Comparison of ENCODE assay signal across 8 cellular contexts in genomic region chr10:69451209-69451783, GRCh38. TPM values are rescaled to one million over a fixed set of nuclear protein-coding genes. Genes with fewer than 3 reads are reported as not detected.
A peak's percentile ranks its signal among the peaks of the same experiment; 100 is the strongest.
DNase-seq lines count a peak whose midpoint lies in the region; ATAC-seq, FAIRE-seq and TF ChIP-seq lines count a peak whose summit lies in the region.

Gene TSPAN15, plus strand, starts transcription at chr10:69451465. Its CDS starts 130 bp downstream, at chr10:69451595.

- no peak for FAIRE-seq in RCC 7860 (lab: Jason Lieb, UNC)

- H3K27ac ChIP-seq in WERI-Rb-1 (peak within 1 kb of the TSS; percentile 53), iPS-20b (ENCODE audit: low read length) (no peak within 1 kb of the TSS)

- peak within 1 kb of the TSS; percentile 31; the same call in 1 of the 2 replicates for H3K9ac ChIP-seq in iPS-20b (ENCODE audit: low read depth, low read length)
- peak within 1 kb of the TSS; percentile 37 for H3K9ac ChIP-seq in skeletal muscle satellite cell (ENCODE audit: low read depth, low read length)

- no peaks in the 10 kb centered on the region for H3K36me3 ChIP-seq in WERI-Rb-1
- H3K36me3 ChIP-seq in iPS-20b (ENCODE audit: insufficient read depth, low read depth, low read length): no peaks in the 10 kb centered on the region
- no peaks in the 10 kb centered on the region for H3K36me3 ChIP-seq in skeletal muscle satellite cell (ENCODE audit: insufficient read depth, low read length)

- H3K4me1 ChIP-seq in iPS-20b (ENCODE audit: insufficient read depth, low read length) (no peaks in the 10 kb centered on the region), skeletal muscle satellite cell (ENCODE audit: control insufficient read depth, insufficient read depth, low read length) (peaks cover 28% of the 10 kb centered on the region)

- H3K27me3 ChIP-seq in WERI-Rb-1 (ENCODE audit: insufficient read depth, low read depth, severe bottlenecking): no peaks in the 10 kb centered on the region
- H3K27me3 ChIP-seq in iPS-20b (ENCODE audit: insufficient read depth, low read length): peaks cover 53% of the 10 kb centered on the region
- H3K27me3 ChIP-seq in skeletal muscle satellite cell (ENCODE audit: control insufficient read depth, insufficient read depth, low read length): peaks cover 5% of the 10 kb centered on the region

- CTCF ChIA-PET in GM10248 (lab: Yijun Ruan, JAX): interaction anchor here (0.7 to 6.5 kb wide), 7 partner anchors 8 to 213 kb away, joined by 3 to 29 read pairs (median 3); no protein-coding TSS in a partner anchor

- H3K4me3 ChIP-seq in WERI-Rb-1 (ENCODE audit: low read depth, low read length) (peak within 1 kb of the TSS; percentile 87), iPS-20b (ENCODE audit: low read length) (peak within 1 kb of the TSS; percentile 88), skeletal muscle satellite cell (ENCODE audit: low read length) (peak within 1 kb of the TSS; percentile 75)

- in situ Hi-C loops in T47D (cut with HindIII; ENCODE audit: low pct_unique_long_range_greater_than_20kb, low sequenced_read_pairs): no loop called here

- TF ChIP-seq CTCF in GM10248 (IDR thresholded peaks at IDR 0.05; ENCODE audit: control extremely low read depth, extremely low read depth, low read depth, missing control alignments): no peak
- TF ChIP-seq CTCF in WERI-Rb-1 (IDR thresholded peaks at IDR 0.05; ENCODE audit: low read depth, low read length): no peak

- DNase-seq in GM10248 (ENCODE audit: extremely low spot score) (peak; percentile 89), NCI-H2081 treated with DMSO at 0.1 percent for 48 hours (lab: John Stamatoyannopoulos, UW) (peak; percentile 75), WERI-Rb-1 (peak; percentile 94), T47D (ENCODE audit: low read depth in 1 of 2, low spot score in 1 of 2) (peak; percentile 46 to 91), RCC 7860 (ENCODE audit: low spot score) (no peak)

- H3K9me3 ChIP-seq in WERI-Rb-1 (ENCODE audit: severe bottlenecking) (no peaks in the 10 kb centered on the region), iPS-20b (ENCODE audit: insufficient read depth, low read depth, low read length) (no peaks in the 10 kb centered on the region), skeletal muscle satellite cell (replicated peaks; ENCODE audit: low read length) (no peaks in the 10 kb centered on the region)

- peak; percentile 56 for ATAC-seq in HG02840 (IDR thresholded peaks at IDR 0.05; ENCODE audit: low FRiP score, unreplicated experiment)

- peak within 1 kb of the TSS; percentile 98 for H3K4me2 ChIP-seq in skeletal muscle satellite cell (ENCODE audit: low read length)

- POLR2A ChIA-PET in GM10248 (lab: Yijun Ruan, JAX): no interaction called here

RNA-seq across cellular contexts. Expression of gene TSPAN15, which starts in this region (rescaled TPM):
- 0.22 and 0.25 TPM in 2 replicates for total RNA-seq in skeletal muscle satellite cell (2012; rRNA removed)
